In genomic region chr20:32179934-32180333, GRCh38 we compare ENCODE assay signal across 36 cellular contexts.
"Had no signal": no experiment of that assay in that cellular context is flagged by ENCODE, and none has a peak within 500 bp of the region (broad histone marks: within the 10 kb centered on the region; RNA-seq: fewer than 3 reads in every experiment).

No MANE protein-coding gene starts in this region.

- H3K4me1 Mint-ChIP-seq: activated B cell treated with CpG ODN at 0.5 μM for 24 hours; activated CD8-positive, alpha-beta memory T cell treated with anti-CD3 and anti-CD28 coated beads, Interleukin-2, amount 10 ng/mL, durations not matched to agents 7 days and 5 days; activated naive CD4-positive, alpha-beta T cell treated with anti-CD3 and anti-CD28 coated beads, Interleukin-2, amount 50 U/mL, for 24 hours; activated naive CD8-positive, alpha-beta T cell treated with anti-CD3 and anti-CD28 coated beads, Interleukin-2, amount 50 U/mL, for 24 hours had no signal

- H3K4me3 ChIP-seq: adrenal gland, body of pancreas, esophagus squamous epithelium, gastroesophageal sphincter had no signal

- H3K36me3 Mint-ChIP-seq: activated naive CD8-positive, alpha-beta T cell treated with anti-CD3 and anti-CD28 coated beads for 36 hours had no signal

- FAIRE-seq: colon, endometrium, endothelial cell of umbilical vein had no signal

- DNase-seq: activated B cell treated with CpG ODN at 0.5 μM for 24 hours; activated CD4-positive, alpha-beta T cell treated with anti-CD3 and anti-CD28 coated beads for 48 hours; activated CD4-positive, alpha-beta T cell treated with anti-CD3 and anti-CD28 coated beads, Interleukin-2, amount 50 U/mL, for 1 hour; activated CD4-positive, alpha-beta T cell treated with anti-CD3 and anti-CD28 coated beads, Interleukin-2, amount 50 U/mL, for 48 hours; activated CD8-positive, alpha-beta memory T cell treated with anti-CD3 and anti-CD28 coated beads, Interleukin-2, amount 10 ng/mL, durations not matched to agents 7 days and 5 days; activated CD8-positive, alpha-beta memory T cell treated with anti-CD3 and anti-CD28 coated beads, Interleukin-2, amount 50 U/mL, for 4 hours; activated CD8-positive, alpha-beta T cell treated with anti-CD3 and anti-CD28 coated beads, Interleukin-2, amount 10 ng/mL, durations not matched to agents 7 days and 5 days; activated effector memory CD4-positive, alpha-beta T cell treated with anti-CD3 and anti-CD28 coated beads, Interleukin-2, amount 50 U/mL, for 16 hours; activated naive CD4-positive, alpha-beta T cell treated with anti-CD3 and anti-CD28 coated beads for 36 hours; activated naive CD8-positive, alpha-beta T cell treated with anti-CD3 and anti-CD28 coated beads for 36 hours; activated naive CD8-positive, alpha-beta T cell treated with anti-CD3 and anti-CD28 coated beads, Interleukin-2, amount 50 U/mL, for 24 hours; activated T-cell treated with anti-CD3 and anti-CD28 coated beads, Interleukin-2, amount 50 U/mL, for 1 hour; amygdala; body of pancreas; caudate nucleus; cortex of kidney; dermis blood vessel endothelial cell; effector CD4-positive, alpha-beta T cell; effector memory CD8-positive, alpha-beta T cell; esophagus squamous epithelium; foreskin melanocyte; T-helper 1 cell; T-helper 17 cell; T1000; WERI-Rb-1 had no signal

- H3K27me3 Mint-ChIP-seq: activated B cell treated with CpG ODN at 0.5 μM for 24 hours; activated CD8-positive, alpha-beta memory T cell treated with anti-CD3 and anti-CD28 coated beads, Interleukin-2, amount 10 ng/mL, durations not matched to agents 7 days and 5 days; activated naive CD4-positive, alpha-beta T cell treated with anti-CD3 and anti-CD28 coated beads, Interleukin-2, amount 50 U/mL, for 24 hours; activated naive CD8-positive, alpha-beta T cell treated with anti-CD3 and anti-CD28 coated beads for 36 hours; activated naive CD8-positive, alpha-beta T cell treated with anti-CD3 and anti-CD28 coated beads, Interleukin-2, amount 50 U/mL, for 24 hours; effector memory CD8-positive, alpha-beta T cell; T-helper 17 cell had no signal

- H3K36me3 ChIP-seq: adrenal gland, esophagus squamous epithelium, gastroesophageal sphincter, WERI-Rb-1 had no signal

- H3K9me3 ChIP-seq: adrenal gland, body of pancreas, esophagus squamous epithelium, gastroesophageal sphincter had no signal

- H3K4me3 Mint-ChIP-seq: activated B cell treated with CpG ODN at 0.5 μM for 24 hours; activated CD8-positive, alpha-beta memory T cell treated with anti-CD3 and anti-CD28 coated beads, Interleukin-2, amount 10 ng/mL, durations not matched to agents 7 days and 5 days; activated CD8-positive, alpha-beta T cell treated with anti-CD3 and anti-CD28 coated beads, Interleukin-2, amount 10 ng/mL, durations not matched to agents 7 days and 5 days; activated naive CD4-positive, alpha-beta T cell treated with anti-CD3 and anti-CD28 coated beads for 36 hours; activated naive CD4-positive, alpha-beta T cell treated with anti-CD3 and anti-CD28 coated beads, Interleukin-2, amount 50 U/mL, for 24 hours; activated naive CD8-positive, alpha-beta T cell treated with anti-CD3 and anti-CD28 coated beads for 36 hours; activated naive CD8-positive, alpha-beta T cell treated with anti-CD3 and anti-CD28 coated beads, Interleukin-2, amount 50 U/mL, for 24 hours; activated T-helper 1 cell treated with anti-CD3 and anti-CD28 coated beads, Interleukin-12 subunit alpha, Interleukin-12 subunit beta, Interleukin-2, Interleukin-4 antibody, amounts not matched to agents 30 ng/mL and 10 ng/mL and 1 ng/mL, durations not matched to agents 14 hours and 24 hours and 36 hours; effector memory CD8-positive, alpha-beta T cell; T-helper 17 cell; T-helper 2 cell treated with Interferon-gamma antibody and Interleukin-4, amounts not matched to agents 5 μg/mL and 100 μg/mL, for 36 hours had no signal

- H3K27ac ChIP-seq: adrenal gland, body of pancreas, epithelial cell of prostate, esophagus squamous epithelium, gastroesophageal sphincter, WERI-Rb-1 had no signal

- H3K9me3 Mint-ChIP-seq: activated B cell treated with CpG ODN at 0.5 μM for 24 hours; activated naive CD4-positive, alpha-beta T cell treated with anti-CD3 and anti-CD28 coated beads for 36 hours; activated naive CD4-positive, alpha-beta T cell treated with anti-CD3 and anti-CD28 coated beads, Interleukin-2, amount 50 U/mL, for 24 hours; activated naive CD8-positive, alpha-beta T cell treated with anti-CD3 and anti-CD28 coated beads for 36 hours; activated naive CD8-positive, alpha-beta T cell treated with anti-CD3 and anti-CD28 coated beads, Interleukin-2, amount 50 U/mL, for 24 hours; activated T-helper 1 cell treated with anti-CD3 and anti-CD28 coated beads, Interleukin-12 subunit alpha, Interleukin-12 subunit beta, Interleukin-2, Interleukin-4 antibody, amounts not matched to agents 30 ng/mL and 10 ng/mL and 1 ng/mL, durations not matched to agents 14 hours and 24 hours and 36 hours; activated T-helper 2 cell treated with anti-CD3 and anti-CD28 coated beads, Interferon-gamma antibody, Interleukin-2, Interleukin-4, amounts not matched to agents 10 μg/mL and 5 μg/mL and 100 μg/mL, durations not matched to agents 14 hours and 24 hours and 36 hours; effector memory CD8-positive, alpha-beta T cell; T-helper 2 cell treated with Interferon-gamma antibody and Interleukin-4, amounts not matched to agents 5 μg/mL and 100 μg/mL, for 36 hours had no signal

- H3K27me3 ChIP-seq: adrenal gland, body of pancreas, esophagus squamous epithelium, gastroesophageal sphincter had no signal

- H3K4me1 ChIP-seq: adrenal gland, body of pancreas, gastroesophageal sphincter had no signal

- ATAC-seq: activated CD4-positive, CD25-positive, alpha-beta regulatory T cell treated with anti-CD3 and anti-CD28 coated beads, Interleukin-2, amount 50 U/mL, for 24 hours; activated CD8-positive, alpha-beta memory T cell treated with anti-CD3 and anti-CD28 coated beads, Interleukin-2, amount 10 ng/mL, durations not matched to agents 7 days and 5 days; activated CD8-positive, alpha-beta T cell treated with anti-CD3 and anti-CD28 coated beads, Interleukin-2, amount 10 ng/mL, durations not matched to agents 7 days and 5 days; activated naive CD8-positive, alpha-beta T cell treated with anti-CD3 and anti-CD28 coated beads, Interleukin-2, amount 50 U/mL, for 24 hours; body of pancreas; effector memory CD8-positive, alpha-beta T cell; gastroesophageal sphincter; T-helper 17 cell had no signal

- H3K27ac Mint-ChIP-seq: activated B cell treated with CpG ODN at 0.5 μM for 24 hours; activated CD8-positive, alpha-beta memory T cell treated with anti-CD3 and anti-CD28 coated beads, Interleukin-2, amount 10 ng/mL, durations not matched to agents 7 days and 5 days; activated CD8-positive, alpha-beta T cell treated with anti-CD3 and anti-CD28 coated beads, Interleukin-2, amount 10 ng/mL, durations not matched to agents 7 days and 5 days; activated naive CD4-positive, alpha-beta T cell treated with anti-CD3 and anti-CD28 coated beads for 36 hours; activated naive CD4-positive, alpha-beta T cell treated with anti-CD3 and anti-CD28 coated beads, Interleukin-2, amount 50 U/mL, for 24 hours; activated naive CD8-positive, alpha-beta T cell treated with anti-CD3 and anti-CD28 coated beads for 36 hours; activated naive CD8-positive, alpha-beta T cell treated with anti-CD3 and anti-CD28 coated beads, Interleukin-2, amount 50 U/mL, for 24 hours; activated T-helper 1 cell treated with anti-CD3 and anti-CD28 coated beads, Interleukin-12 subunit alpha, Interleukin-12 subunit beta, Interleukin-2, Interleukin-4 antibody, amounts not matched to agents 30 ng/mL and 10 ng/mL and 1 ng/mL, durations not matched to agents 14 hours and 24 hours and 36 hours; activated T-helper 2 cell treated with anti-CD3 and anti-CD28 coated beads, Interferon-gamma antibody, Interleukin-2, Interleukin-4, amounts not matched to agents 10 μg/mL and 5 μg/mL and 100 μg/mL, durations not matched to agents 14 hours and 24 hours and 36 hours; effector memory CD8-positive, alpha-beta T cell; T-helper 17 cell; T-helper 2 cell treated with Interferon-gamma antibody and Interleukin-4, amounts not matched to agents 5 μg/mL and 100 μg/mL, for 36 hours had no signal
